In the genomic region with DNA sequence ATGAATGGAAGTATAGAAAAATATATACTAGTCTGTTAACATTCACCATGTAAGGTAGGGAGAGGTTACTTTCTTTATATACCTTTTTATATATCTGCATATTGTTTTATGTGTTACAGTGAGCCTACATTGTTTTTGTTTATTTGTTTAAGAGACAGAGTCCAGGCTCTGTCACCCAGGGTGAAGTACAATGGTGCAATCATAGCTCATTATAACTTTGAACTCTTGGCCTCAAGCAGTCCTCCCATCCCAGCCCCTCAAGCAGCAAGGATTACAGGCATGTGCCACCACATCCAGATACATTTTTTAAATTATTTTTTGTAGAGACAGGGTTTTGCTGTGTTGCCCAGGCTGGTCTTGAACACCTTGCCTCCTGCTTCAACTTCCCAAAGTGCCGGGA, we compare ENCODE assay signal across 23 cellular contexts.
"Had no signal": no experiment of that assay in that cellular context is flagged by ENCODE, and none has a peak within 500 bp of the region (broad histone marks: within the 10 kb centered on the region; RNA-seq: fewer than 3 reads in every experiment).

No MANE protein-coding gene starts in this region.

- H3K9me3 ChIP-seq: MG63, SK-N-SH had no signal

- DNase-seq: IMR-90; Karpas-422; KG1; MG63; NCI-H1092 treated with DMSO at 0.1 percent for 48 hours; NCI-H1436; NCI-H187; NCI-H2029; NCI-H2081 treated with DMSO at 0.1 percent for 48 hours; NCI-H2171; NCI-H226; NCI-H446; NCI-H510A; NCI-H524 treated with DMSO at 0.1 percent for 48 hours; NCI-H69; NCI-H774; NK-92 treated with Interleukin-12 subunit alpha and Interleukin-12 subunit beta, amount 100 ng/mL, for 24 hours; PC-3; SHP77; SK-N-SH; SW 1271 had no signal

- H3K36me3 ChIP-seq: MG63 had no signal

- ATAC-seq: Panc1, PC-3 had no signal

- H3K27ac ChIP-seq: RWPE1 had no signal

- H3K4me3 ChIP-seq: MG63 had no signal
